ENCODE assay signal across 8 cellular contexts in the genomic region with DNA sequence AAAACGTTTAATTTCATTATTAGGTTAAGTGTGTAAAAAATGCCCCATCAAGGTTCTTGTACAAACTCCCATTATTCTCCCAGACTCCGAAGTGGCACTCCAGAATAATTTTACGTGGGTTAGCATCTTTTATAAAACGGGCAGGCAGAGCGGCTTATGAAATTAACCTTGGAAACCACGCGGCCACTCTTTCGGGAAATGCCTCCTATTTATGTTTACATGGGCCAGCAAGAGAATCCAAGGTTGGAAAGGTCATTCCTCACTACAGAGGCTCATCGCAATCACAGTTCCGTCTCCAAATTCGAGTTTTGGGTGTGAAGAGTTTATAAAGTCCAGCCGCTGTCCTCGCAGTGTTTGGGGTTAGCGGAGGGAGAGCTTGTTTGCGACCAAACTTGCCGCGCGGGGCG. TPM values are rescaled to one million over a fixed set of nuclear protein-coding genes. Genes with fewer than 3 reads are reported as not detected.
DNase-seq lines count a peak whose midpoint lies in the region; ATAC-seq and TF ChIP-seq lines count a peak whose summit lies in the region.

No MANE protein-coding gene starts in this region.

- H3K27ac Mint-ChIP-seq in CD4-positive, CD25-positive, alpha-beta regulatory T cell: peak overlapping the region in 2 of 3 donors; percentile 42 to 69

- DNase-seq in CD4-positive, CD25-positive, alpha-beta regulatory T cell: no peak
- DNase-seq in Karpas-422 (no peak), NCI-H69 (lab: John Stamatoyannopoulos, UW) (no peak), NCI-H187 treated with DMSO at 0.1 percent for 48 hours (lab: John Stamatoyannopoulos, UW) (no peak)

- H3K4me1 Mint-ChIP-seq in CD4-positive, CD25-positive, alpha-beta regulatory T cell: peaks cover 0 to 17% (median 15%) of the 10 kb centered on the region in 4 donors

- H3F3A ChIP-seq in neural cell (ENCODE audit: insufficient read depth, low read length, poor library complexity, severe bottlenecking): no peaks in the 10 kb centered on the region

- H3K36me3 ChIP-seq in CD4-positive, CD25-positive, alpha-beta regulatory T cell (ENCODE audit: control insufficient read depth, insufficient read depth, low read length): no peaks in the 10 kb centered on the region
- H3K36me3 ChIP-seq in Karpas-422 (ENCODE audit: insufficient read depth, low read length) (no peaks in the 10 kb centered on the region), neural cell (ENCODE audit: insufficient read depth, low read length) (no peaks in the 10 kb centered on the region)

- H3K9me2 ChIP-seq in Karpas-422 (replicated peaks; ENCODE audit: insufficient read depth, low read length) (no peaks in the 10 kb centered on the region), neural cell (ENCODE audit: insufficient read depth, low read length) (no peaks in the 10 kb centered on the region)

- H3K79me2 ChIP-seq in Karpas-422 (ENCODE audit: low read length): no peaks in the 10 kb centered on the region
- H3K79me2 ChIP-seq in neural cell (replicated peaks; ENCODE audit: insufficient read depth, low read length): no peaks in the 10 kb centered on the region

- TF ChIP-seq EP300 in neural cell (conservative IDR thresholded peaks at IDR 0.05; ENCODE audit: poor library complexity, severe bottlenecking): no peak

- peak overlapping the region; percentile 14 for H3K27ac ChIP-seq in CD4-positive, CD25-positive, alpha-beta regulatory T cell (ENCODE audit: insufficient read depth, low read length, poor library complexity, severe bottlenecking)
- H3K27ac ChIP-seq in Karpas-422 (ENCODE audit: low read length): no peak overlapping the region
- peak overlapping the region; percentile 83 for H3K27ac ChIP-seq in cingulate gyrus (ENCODE audit: low read depth, low read length)
- no peak overlapping the region for H3K27ac ChIP-seq in neural cell (ENCODE audit: low read length)

- TF ChIP-seq CTCF in neural cell (IDR thresholded peaks at IDR 0.05; ENCODE audit: poor library complexity, severe bottlenecking): no peak

- H3K4me3 Mint-ChIP-seq in CD4-positive, CD25-positive, alpha-beta regulatory T cell: peak overlapping the region; percentile 84 to 93 (median 88)

- H3K9ac ChIP-seq in Karpas-422 (ENCODE audit: low read length) (peak overlapping the region; percentile 78), neural cell (ENCODE audit: low read length) (no peak overlapping the region)

- H3K9me3 Mint-ChIP-seq in CD4-positive, CD25-positive, alpha-beta regulatory T cell: no peaks in the 10 kb centered on the region

- H3K9me3 ChIP-seq in CD4-positive, CD25-positive, alpha-beta regulatory T cell (ENCODE audit: control insufficient read depth in 2 of 2, low read length in 2 of 2): no peaks in the 10 kb centered on the region
- no peaks in the 10 kb centered on the region for H3K9me3 ChIP-seq in Karpas-422 (ENCODE audit: low read length)
- no peaks in the 10 kb centered on the region for H3K9me3 ChIP-seq in neural cell (ENCODE audit: low read length)

- no peaks in the 10 kb centered on the region for H3K27me3 ChIP-seq in CD4-positive, CD25-positive, alpha-beta regulatory T cell (ENCODE audit: control insufficient read depth, insufficient read depth, low read length)
- H3K27me3 ChIP-seq in Karpas-422 (ENCODE audit: low read length): no peaks in the 10 kb centered on the region
- H3K27me3 ChIP-seq in neural cell (ENCODE audit: insufficient read depth, low read depth, low read length): peaks cover 32% of the 10 kb centered on the region

- peak overlapping the region; percentile 91 for H3K4me2 ChIP-seq in Karpas-422 (ENCODE audit: low read depth, low read length, poor library complexity, severe bottlenecking)
- H3K4me2 ChIP-seq in neural cell (ENCODE audit: low read length): no peak overlapping the region

- peaks cover 19% of the 10 kb centered on the region for H3K4me1 ChIP-seq in CD4-positive, CD25-positive, alpha-beta regulatory T cell (ENCODE audit: control insufficient read depth, insufficient read depth, low read length, poor library complexity, severe bottlenecking)
- peaks cover 19% of the 10 kb centered on the region for H3K4me1 ChIP-seq in Karpas-422 (ENCODE audit: low read length)

- peak overlapping the region; percentile 93 for H2AFZ ChIP-seq in Karpas-422 (ENCODE audit: low read length)
- H2AFZ ChIP-seq in neural cell (ENCODE audit: low read depth, low read length): no peak overlapping the region

- H4K20me1 ChIP-seq in Karpas-422 (ENCODE audit: insufficient read depth, low read depth, low read length) (no peaks in the 10 kb centered on the region), neural cell (ENCODE audit: insufficient read depth) (no peaks in the 10 kb centered on the region)

- peaks cover 4% of the 10 kb centered on the region for H3K27me3 Mint-ChIP-seq in CD4-positive, CD25-positive, alpha-beta regulatory T cell

- no peak for TF ChIP-seq RAD21 in neural cell (conservative IDR thresholded peaks at IDR 0.05)

- no peaks in the 10 kb centered on the region for H3K36me3 Mint-ChIP-seq in CD4-positive, CD25-positive, alpha-beta regulatory T cell

- no peak for ATAC-seq in CD4-positive, CD25-positive, alpha-beta regulatory T cell (ENCODE audit: low read depth in 2 of 2)
- ATAC-seq in HG03457 (IDR thresholded peaks at IDR 0.05; ENCODE audit: unreplicated experiment) (no peak), GM19351 (IDR thresholded peaks at IDR 0.05; ENCODE audit: unreplicated experiment) (no peak)

- peak overlapping the region; percentile 47 for H3K4me3 ChIP-seq in CD4-positive, CD25-positive, alpha-beta regulatory T cell (ENCODE audit: low read depth, low read length)
- H3K4me3 ChIP-seq in Karpas-422 (ENCODE audit: low read length) (peak overlapping the region; percentile 70), neural cell (ENCODE audit: low read length) (peak overlapping the region; percentile 76)

TF ChIP-seq in neural cell, 6 proteins besides CTCF, POLR2A, EP300 and RAD21:
- no peak for TF ChIP-seq SMC3 (conservative IDR thresholded peaks at IDR 0.05; ENCODE audit: poor library complexity)

RNA-seq across cellular contexts. Expression of gene IMPA2, which starts 1.2 kb away (rescaled TPM):
- total RNA-seq in CD4-positive, CD25-positive, alpha-beta regulatory T cell: 5.1 TPM
- 10 to 100 TPM in 2 of 4 donors, 1 to 10 TPM in 2; 5.3 to 14.6 (median 8.5) TPM for polyA plus RNA-seq in CD4-positive, CD25-positive, alpha-beta regulatory T cell
- 0.89 and 2.1 TPM in 2 replicates for total RNA-seq in Karpas-422 (2014; rRNA removed; shearing (Covaris generic); ENCODE audit: low replicate concordance)
- polyA plus RNA-seq in neural cell: 2.7 and 3.6 TPM in 2 replicates
- polyA minus RNA-seq in neural cell: 1.7 TPM in 2 replicates

Comparison
In these comparisons a context has a peak if more than half of its experiments do, and no peak if none do; other contexts are left out.
1. H3K27ac ChIP-seq: peak in CD4-positive, CD25-positive, alpha-beta regulatory T cell (single experiment) and cingulate gyrus (single experiment); none in Karpas-422 (single experiment) and neural cell (single experiment).
2. Peak in every context shown above with its lines, with median percentiles within 50 percentile points of each other: H3K4me3 ChIP-seq.